Comparison of ENCODE assay signal across 15 cellular contexts in genomic region chr1:153190373-153190772, GRCh38. TPM values are rescaled to one million over a fixed set of nuclear protein-coding genes. Genes with fewer than 3 reads are reported as not detected.
A peak's percentile ranks its signal among the peaks of the same experiment; 100 is the strongest.
DNase-seq lines count a peak whose midpoint lies in the region; ATAC-seq and TF ChIP-seq lines count a peak whose summit lies in the region.
"Had no signal": no experiment of that assay in that cellular context is flagged by ENCODE, and none has a peak within 500 bp of the region (broad histone marks: within the 10 kb centered on the region; RNA-seq: fewer than 3 reads in every experiment).

No MANE protein-coding gene starts in this region.

- H3K4me1 ChIP-seq in OCI-LY1 (ENCODE audit: insufficient read depth, low read length, severe bottlenecking) (no peaks in the 10 kb centered on the region), foreskin keratinocyte (no peaks in the 10 kb centered on the region), tibial nerve (no peaks in the 10 kb centered on the region)
- H3K4me1 ChIP-seq: SJCRH30 had no signal

- TF ChIP-seq EP300 in tibial nerve (IDR thresholded peaks at IDR 0.05): no peak

- TF ChIP-seq CTCF in GM20000 (IDR thresholded peaks at IDR 0.05; ENCODE audit: extremely low read depth, missing control alignments) (peak; percentile 11), OCI-LY1 (IDR thresholded peaks at IDR 0.05; ENCODE audit: low read length) (peak; percentile 32; the same call in 1 of the 2 replicates), foreskin keratinocyte (conservative IDR thresholded peaks at IDR 0.05) (peak; percentile 94), tibial nerve (IDR thresholded peaks at IDR 0.05) (no peak)

- H4K20me1 ChIP-seq in OCI-LY1 (ENCODE audit: insufficient read depth, low read length): no peaks in the 10 kb centered on the region

- H3K36me3 ChIP-seq in OCI-LY1 (ENCODE audit: insufficient read depth, low read length): no peaks in the 10 kb centered on the region
- H3K36me3 ChIP-seq in tibial nerve: no peaks in the 10 kb centered on the region
- H3K36me3 ChIP-seq: SJCRH30 had no signal

- DNase-seq in ACHN: peak; percentile 12
- peak; percentile 8 for DNase-seq in GM20000 (ENCODE audit: low spot score)
- DNase-seq in foreskin keratinocyte: peak; percentile 19 to 49
- no peak for DNase-seq in tibial nerve (ENCODE audit: low spot score in 2 of 2)
- DNase-seq in hepatic stellate cell (ENCODE audit: low spot score): no peak
- no peak for DNase-seq in GOT3 (lab: John Stamatoyannopoulos, UW)
- DNase-seq: activated naive CD4-positive, alpha-beta T cell treated with anti-CD3 and anti-CD28 coated beads for 36 hours; foreskin melanocyte; GDM1; NCI-H1105 treated with DMSO at 0.1 percent for 48 hours had no signal

- no peaks in the 10 kb centered on the region for H3K27me3 ChIP-seq in OCI-LY1 (ENCODE audit: insufficient read depth, low read length)
- no peaks in the 10 kb centered on the region for H3K27me3 ChIP-seq in foreskin keratinocyte
- H3K27me3 ChIP-seq in tibial nerve: no peaks in the 10 kb centered on the region
- H3K27me3 ChIP-seq: SJCRH30 had no signal

- no peaks in the 10 kb centered on the region for H3K79me2 ChIP-seq in OCI-LY1 (ENCODE audit: insufficient read depth, low read length)

- no peaks in the 10 kb centered on the region for H3K9me2 ChIP-seq in OCI-LY1 (ENCODE audit: low read depth, low read length)

- H3K9me3 ChIP-seq in OCI-LY1 (ENCODE audit: low read length) (no peaks in the 10 kb centered on the region), tibial nerve (peaks cover 0 to 17% (median 0%) of the 10 kb centered on the region in 4 donors)
- H3K9me3 ChIP-seq: SJCRH30 had no signal

- in situ Hi-C loops in ACHN (cut with HindIII; ENCODE audit: low pct_ligation_motif_present, low pct_unique_long_range_greater_than_20kb, low sequenced_read_pairs): no loop called here

- WGBS in tibial nerve, 2 donors: 10 to 18% methylated on average over 3 of the region's 3 CpGs

- H3K4me3 ChIP-seq in OCI-LY1 (ENCODE audit: low read depth, low read length, poor library complexity, severe bottlenecking) (no peak overlapping the region), tibial nerve (no peak overlapping the region)
- H3K4me3 ChIP-seq: SJCRH30 had no signal

- H2AFZ ChIP-seq in OCI-LY1 (ENCODE audit: low read length): no peak overlapping the region

- ATAC-seq in foreskin keratinocyte: peak; percentile 33
- no peak for ATAC-seq in HG03108 (IDR thresholded peaks at IDR 0.05; ENCODE audit: unreplicated experiment)

- no peak overlapping the region for H3K9ac ChIP-seq in OCI-LY1 (ENCODE audit: low read length)

- H3K27ac ChIP-seq in OCI-LY1 (ENCODE audit: low read depth, low read length, poor library complexity, severe bottlenecking): no peak overlapping the region
- H3K27ac ChIP-seq in foreskin keratinocyte: no peak overlapping the region
- no peak overlapping the region for H3K27ac ChIP-seq in tibial nerve
- H3K27ac ChIP-seq: SJCRH30 had no signal

- no peak for TF ChIP-seq POLR2A in tibial nerve (IDR thresholded peaks at IDR 0.05)

- H3K4me2 ChIP-seq in OCI-LY1 (ENCODE audit: low read length): no peak overlapping the region

- no peaks in the 10 kb centered on the region for H3F3A ChIP-seq in OCI-LY1 (ENCODE audit: insufficient read depth, low read length)

RNA-seq across cellular contexts. Expression of gene LELP1, which starts 12.9 kb away (rescaled TPM):
- total RNA-seq in foreskin keratinocyte (not detected in 2 replicates), tibial nerve (not detected)
- not detected in 2 replicates for polyA plus RNA-seq in foreskin keratinocyte
- total RNA-seq: activated naive CD4-positive, alpha-beta T cell treated with anti-CD3 and anti-CD28 coated beads for 36 hours; lower leg skin; osteocyte; SJCRH30 had no signal

RNA-seq across cellular contexts. Expression of gene PRR9, which starts 27.0 kb away (rescaled TPM):
- 1.2 and 2.9 TPM in 2 replicates for total RNA-seq in foreskin keratinocyte
- polyA plus RNA-seq in foreskin keratinocyte: 0.78 and 3.5 TPM in 2 replicates
- total RNA-seq in tibial nerve: not detected
- total RNA-seq: activated naive CD4-positive, alpha-beta T cell treated with anti-CD3 and anti-CD28 coated beads for 36 hours; osteocyte; SJCRH30 had no signal

RNA-seq across cellular contexts. Expression of gene SPRR2G, which starts 39.7 kb away (rescaled TPM):
- total RNA-seq in foreskin keratinocyte (2.7 and 3.1 TPM in 2 replicates), tibial nerve (not detected)
- polyA plus RNA-seq in foreskin keratinocyte: 1.4 and 2.9 TPM in 2 replicates
- total RNA-seq: activated naive CD4-positive, alpha-beta T cell treated with anti-CD3 and anti-CD28 coated beads for 36 hours; osteocyte; SJCRH30 had no signal

Comparison
In these comparisons a context has a peak if more than half of its experiments do, and no peak if none do; other contexts are left out.
1. DNase-seq: peak in ACHN (single experiment), GM20000 (single experiment) and foreskin keratinocyte (2 of 2); none in tibial nerve (0 of 2), hepatic stellate cell (single experiment) and GOT3 (single experiment).
2. CTCF ChIP-seq: peak in GM20000 (single experiment), OCI-LY1 (single experiment) and foreskin keratinocyte (single experiment); none in tibial nerve (0 of 5).